ENCODE assay signal across 9 cellular contexts in genomic region chr5:157172408-157172807, GRCh38. TPM values are rescaled to one million over a fixed set of nuclear protein-coding genes. Genes with fewer than 3 reads are reported as not detected.
DNase-seq lines count a peak whose midpoint lies in the region; ATAC-seq and TF ChIP-seq lines count a peak whose summit lies in the region.
"Had no signal": no experiment of that assay in that cellular context is flagged by ENCODE, and none has a peak within 500 bp of the region (broad histone marks: within the 10 kb centered on the region; RNA-seq: fewer than 3 reads in every experiment).

No MANE protein-coding gene starts in this region.

- H3K27ac ChIP-seq in upper lobe of right lung (no peak overlapping the region), dorsolateral prefrontal cortex (no peak overlapping the region)

- TF ChIP-seq CTCF in upper lobe of right lung (IDR thresholded peaks at IDR 0.05) (no peak), dorsolateral prefrontal cortex (IDR thresholded peaks at IDR 0.05 in 54 of 56, conservative IDR thresholded peaks at IDR 0.05 in 2 of 56; ENCODE audit: low read depth in 1 of 56, partially characterized antibody in 56 of 56) (no peak)

- H3K9me3 ChIP-seq in upper lobe of right lung: no peaks in the 10 kb centered on the region

- no peak overlapping the region for H3K4me3 ChIP-seq in upper lobe of right lung
- no peak overlapping the region for H3K4me3 ChIP-seq in dorsolateral prefrontal cortex

- intact Hi-C loops in upper lobe of right lung (cut with DNase I): no loop called here
- intact Hi-C loops in dorsolateral prefrontal cortex (cut with DNase I): loop anchor here in 1 of 2 donors (1.0 kb wide), 1 partner anchor 173 kb away; no protein-coding TSS in a partner anchor

- ATAC-seq in GM18502 (IDR thresholded peaks at IDR 0.05; ENCODE audit: poor library complexity, unreplicated experiment) (peak; percentile 99), HG02885 (IDR thresholded peaks at IDR 0.05; ENCODE audit: poor library complexity, unreplicated experiment) (peak; percentile 99), upper lobe of right lung (no peak)

- H3K27me3 ChIP-seq in upper lobe of right lung (no peaks in the 10 kb centered on the region), dorsolateral prefrontal cortex (peaks cover 0 to 12% (median 0%) of the 10 kb centered on the region in 45 donors)

- no peaks in the 10 kb centered on the region for H3K4me1 ChIP-seq in upper lobe of right lung

- DNase-seq in activated CD4-positive, CD25-positive, alpha-beta regulatory T cell treated with anti-CD3 and anti-CD28 coated beads, Interleukin-2, amount 50 U/mL, for 16 hours (ENCODE audit: low read depth, low spot score): peak; percentile 64
- DNase-seq in germinal center (ENCODE audit: low spot score) (peak; percentile 79), middle frontal gyrus (ENCODE audit: extremely low spot score, low spot score) (no peak), SK-N-DZ (ENCODE audit: low spot score) (no peak), upper lobe of right lung (no peak), dorsolateral prefrontal cortex (no peak)

- no peaks in the 10 kb centered on the region for H3K36me3 ChIP-seq in upper lobe of right lung

RNA-seq across cellular contexts. Expression of gene GARIN3, which starts 6.3 kb away (rescaled TPM):
- polyA plus RNA-seq in SK-N-DZ (2014; cell fraction: cytosol; rRNA removed): not detected in 2 replicates
- not detected in 2 replicates for polyA plus RNA-seq in SK-N-DZ (2014; cell fraction: nucleus; rRNA removed)
- total RNA-seq in upper lobe of right lung (not detected), dorsolateral prefrontal cortex (not detected)
- total RNA-seq: endothelial cell of umbilical vein had no signal
- polyA plus RNA-seq: endothelial cell of umbilical vein had no signal

RNA-seq across cellular contexts. Expression of gene ITK, which starts 8.2 kb away (rescaled TPM):
- polyA plus RNA-seq in SK-N-DZ (2014; cell fraction: cytosol; rRNA removed): not detected in 2 replicates
- not detected in 2 replicates for polyA plus RNA-seq in SK-N-DZ (2014; cell fraction: nucleus; rRNA removed)
- total RNA-seq in upper lobe of right lung: 8.1 TPM
- 1 to 10 TPM in 16 of 120 experiments, under 1 TPM in 66, not detected in 38; 0.10 to 2.9 (median 0.57) TPM for total RNA-seq in dorsolateral prefrontal cortex
- total RNA-seq: endothelial cell of umbilical vein had no signal
- polyA plus RNA-seq: endothelial cell of umbilical vein had no signal

RNA-seq across cellular contexts. Expression of gene MED7, which starts 29.7 kb away (rescaled TPM):
- polyA plus RNA-seq in SK-N-DZ (2014; cell fraction: cytosol; rRNA removed): 13.3 and 14.6 TPM in 2 replicates
- 13.3 and 15.7 TPM in 2 replicates for polyA plus RNA-seq in SK-N-DZ (2014; cell fraction: nucleus; rRNA removed)
- total RNA-seq in upper lobe of right lung (10.4 TPM), dorsolateral prefrontal cortex (10 to 100 TPM; 10.1 to 23.5 (median 15.7) TPM)

Comparison
In these comparisons a context has a peak if more than half of its experiments do, and no peak if none do; other contexts are left out.
1. DNase-seq: peak in activated CD4-positive, CD25-positive, alpha-beta regulatory T cell treated with anti-CD3 and anti-CD28 coated beads, Interleukin-2, amount 50 U/mL, for 16 hours (single experiment) and germinal center (single experiment); none in middle frontal gyrus (single experiment), SK-N-DZ (single experiment), upper lobe of right lung (single experiment) and dorsolateral prefrontal cortex (0 of 10).